20 cellular contexts compared by ENCODE assay signal in the genomic region with DNA sequence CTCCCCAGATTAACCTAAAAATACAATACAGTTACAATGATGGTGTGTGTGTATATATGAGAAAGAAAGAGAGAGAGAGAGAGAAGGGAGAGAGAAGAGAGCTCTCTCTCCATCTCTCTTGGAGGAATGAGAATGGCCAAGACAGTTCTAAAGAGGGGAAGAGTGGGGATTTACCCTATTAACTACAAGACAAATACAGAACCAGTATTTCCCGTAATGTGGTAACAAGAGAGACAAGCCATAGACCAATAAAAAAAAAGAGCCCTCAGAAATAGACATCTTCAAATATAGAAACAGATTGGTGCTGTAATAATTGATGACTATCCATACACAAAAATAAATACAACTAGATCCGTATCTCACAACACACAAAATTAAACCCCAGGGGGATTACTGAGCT.
"Had no signal": no experiment of that assay in that cellular context is flagged by ENCODE, and none has a peak within 500 bp of the region (broad histone marks: within the 10 kb centered on the region; RNA-seq: fewer than 3 reads in every experiment).

No MANE protein-coding gene starts in this region.

- H3K4me3 Mint-ChIP-seq: activated CD4-positive, alpha-beta T cell treated with anti-CD3 and anti-CD28 coated beads for 36 hours; activated CD8-positive, alpha-beta T cell treated with anti-CD3 and anti-CD28 coated beads for 36 hours; activated naive CD4-positive, alpha-beta T cell treated with anti-CD3 and anti-CD28 coated beads for 36 hours; activated naive CD8-positive, alpha-beta T cell; activated T-helper 1 cell treated with anti-CD3 and anti-CD28 coated beads, Interleukin-12 subunit alpha, Interleukin-12 subunit beta, Interleukin-2, Interleukin-4 antibody, amounts not matched to agents 30 ng/mL and 10 ng/mL and 1 ng/mL, durations not matched to agents 14 hours and 24 hours and 36 hours; brain; central memory CD8-positive, alpha-beta T cell; T-helper 17 cell had no signal

- H3K27ac ChIP-seq: WERI-Rb-1 had no signal

- H3K9me3 Mint-ChIP-seq: activated CD8-positive, alpha-beta T cell treated with anti-CD3 and anti-CD28 coated beads for 36 hours; activated naive CD4-positive, alpha-beta T cell treated with anti-CD3 and anti-CD28 coated beads for 36 hours; activated T-helper 1 cell treated with anti-CD3 and anti-CD28 coated beads, Interleukin-12 subunit alpha, Interleukin-12 subunit beta, Interleukin-2, Interleukin-4 antibody, amounts not matched to agents 30 ng/mL and 10 ng/mL and 1 ng/mL, durations not matched to agents 14 hours and 24 hours and 36 hours; central memory CD8-positive, alpha-beta T cell had no signal

- H3K27ac Mint-ChIP-seq: activated CD4-positive, alpha-beta T cell treated with anti-CD3 and anti-CD28 coated beads for 36 hours; activated CD8-positive, alpha-beta T cell treated with anti-CD3 and anti-CD28 coated beads for 36 hours; activated naive CD4-positive, alpha-beta T cell treated with anti-CD3 and anti-CD28 coated beads for 36 hours; activated T-helper 1 cell treated with anti-CD3 and anti-CD28 coated beads, Interleukin-12 subunit alpha, Interleukin-12 subunit beta, Interleukin-2, Interleukin-4 antibody, amounts not matched to agents 30 ng/mL and 10 ng/mL and 1 ng/mL, durations not matched to agents 14 hours and 24 hours and 36 hours; brain; T-helper 17 cell had no signal

- H3K4me1 Mint-ChIP-seq: brain; central memory CD8-positive, alpha-beta T cell had no signal

- DNase-seq: activated CD4-positive, alpha-beta T cell treated with anti-CD3 and anti-CD28 coated beads for 36 hours; activated CD8-positive, alpha-beta memory T cell treated with anti-CD3 and anti-CD28 coated beads, Interleukin-2, amount 50 U/mL, for 4 hours; activated CD8-positive, alpha-beta T cell treated with anti-CD3 and anti-CD28 coated beads for 36 hours; activated gamma-delta T cell; activated naive CD4-positive, alpha-beta T cell treated with anti-CD3 and anti-CD28 coated beads for 36 hours; amygdala; NCI-H146; NCI-H187 treated with DMSO at 0.1 percent for 48 hours; NCI-H2081 treated with DMSO at 0.1 percent for 48 hours; NCI-H2171 treated with DMSO at 0.1 percent for 48 hours; NCI-H226; NCI-H82; SIG-M5; T-helper 17 cell; T1000; WERI-Rb-1 had no signal

- ATAC-seq: activated CD8-positive, alpha-beta T cell treated with anti-CD3 and anti-CD28 coated beads for 36 hours; T-helper 17 cell had no signal

- H3K36me3 Mint-ChIP-seq: activated naive CD8-positive, alpha-beta T cell; brain had no signal

- H3K36me3 ChIP-seq: WERI-Rb-1 had no signal
